23 cellular contexts compared by ENCODE assay signal in the genomic region with DNA sequence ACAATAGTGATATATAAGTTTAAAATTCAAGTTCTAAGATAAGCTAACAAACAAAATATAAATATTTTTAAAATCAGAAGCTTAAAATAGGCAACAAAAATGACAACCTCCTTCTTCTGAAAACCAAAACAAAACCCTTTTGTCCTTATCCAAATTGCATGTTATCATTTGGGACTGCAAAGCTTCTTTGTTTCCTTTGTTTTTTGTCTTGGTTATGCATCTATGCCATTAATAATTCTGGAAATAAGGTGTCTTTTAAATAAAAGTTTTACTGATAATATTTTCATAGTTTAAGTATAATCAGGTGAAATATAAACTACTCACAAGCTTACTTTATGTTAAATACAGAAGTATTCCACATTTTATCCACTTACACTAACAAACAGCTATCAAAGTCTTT. TPM values are rescaled to one million over a fixed set of nuclear protein-coding genes. Genes with fewer than 3 reads are reported as not detected.
"Had no signal": no experiment of that assay in that cellular context is flagged by ENCODE, and none has a peak within 500 bp of the region (broad histone marks: within the 10 kb centered on the region; RNA-seq: fewer than 3 reads in every experiment).

No MANE protein-coding gene starts in this region.

- DNase-seq: activated CD4-positive, alpha-beta T cell treated with anti-CD3 and anti-CD28 coated beads for 4 hours; activated CD8-positive, alpha-beta memory T cell treated with anti-CD3 and anti-CD28 coated beads, Interleukin-2, amount 50 U/mL, for 4 hours; activated CD8-positive, alpha-beta T cell treated with anti-CD3 and anti-CD28 coated beads for 36 hours; activated gamma-delta T cell treated with Interleukin-2 at 50 U/mL for 16 hours; activated naive CD4-positive, alpha-beta T cell treated with anti-CD3 and anti-CD28 coated beads, Interleukin-2, amount 10 ng/mL, durations not matched to agents 7 days and 5 days; activated naive CD8-positive, alpha-beta T cell treated with anti-CD3 and anti-CD28 coated beads for 36 hours; activated T-cell treated with anti-CD3 and anti-CD28 coated beads, Interleukin-2, amount 50 U/mL, for 72 hours; anterior cingulate cortex; Kasumi-1; KBM-7; NCI-H1048; NCI-H146; NCI-H187 treated with DMSO at 0.1 percent for 48 hours; NCI-H2081 treated with DMSO at 0.1 percent for 48 hours; NCI-H2171; NCI-H226; NCI-H82; NK-92 treated with Interleukin-12 subunit alpha and Interleukin-12 subunit beta, amount 100 ng/mL, for 24 hours; Peyer's patch; SHP77 had no signal

- H3K4me3 ChIP-seq: Peyer's patch, SJSA1 had no signal

- H3K27ac ChIP-seq: Peyer's patch, SJSA1 had no signal

- H3K27me3 ChIP-seq: Peyer's patch, SJSA1 had no signal

- H3K9me3 ChIP-seq: Peyer's patch, SJSA1 had no signal

- ATAC-seq: activated CD4-positive, CD25-positive, alpha-beta regulatory T cell treated with anti-CD3 and anti-CD28 coated beads, Interleukin-2, amount 50 U/mL, for 24 hours; activated CD8-positive, alpha-beta T cell treated with anti-CD3 and anti-CD28 coated beads for 36 hours; activated T-cell treated with anti-CD3 and anti-CD28 coated beads, Interleukin-2, amount 50 U/mL, for 72 hours had no signal

RNA-seq across cellular contexts. Expression of a gene that starts 29.9 kb away (rescaled TPM):
- total RNA-seq: NCI-H460 had no signal
